8 cellular contexts compared by ENCODE assay signal in the genomic region with DNA sequence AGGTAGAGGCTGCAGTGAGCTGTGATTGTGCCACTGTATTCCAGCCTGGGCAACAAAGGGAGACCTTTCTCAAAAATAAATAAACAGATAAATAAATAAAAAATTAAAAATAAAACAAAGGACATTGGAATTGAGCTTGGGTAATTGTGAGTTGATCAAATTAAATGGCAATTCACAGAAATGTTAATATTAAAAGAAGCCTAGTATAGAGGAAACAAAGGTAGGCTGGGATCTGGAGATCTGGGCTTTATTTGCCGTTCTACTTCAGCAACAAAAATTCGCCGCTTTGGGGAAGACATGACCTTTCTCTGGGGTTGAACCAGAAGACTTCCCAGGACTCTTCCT. TPM values are rescaled to one million over a fixed set of nuclear protein-coding genes. Genes with fewer than 3 reads are reported as not detected.
A peak's percentile ranks its signal among the peaks of the same experiment; 100 is the strongest.
DNase-seq lines count a peak whose midpoint lies in the region; ATAC-seq, FAIRE-seq and TF ChIP-seq lines count a peak whose summit lies in the region.

No MANE protein-coding gene starts in this region.

- TF ChIP-seq EP300 in H1 (IDR thresholded peaks at IDR 0.05; ENCODE audit: borderline replicate concordance in 1 of 2, low read depth in 2 of 2, low read length in 2 of 2): no peak

- no peaks in the 10 kb centered on the region for H3K79me2 ChIP-seq in H1 (ENCODE audit: control insufficient read depth in 1 of 2, insufficient read depth in 2 of 2, low read length in 2 of 2)

- no peak overlapping the region for H3K18ac ChIP-seq in H1 (ENCODE audit: extremely low read depth, low read length)
- no peak overlapping the region for H3K18ac ChIP-seq in neuronal stem cell (ENCODE audit: low read length)

- H2BK12ac ChIP-seq in H1 (ENCODE audit: low read depth, low read length) (no peak overlapping the region), neuronal stem cell (ENCODE audit: low read length) (no peak overlapping the region)

- H2BK120ac ChIP-seq in H1 (replicated peaks; ENCODE audit: low read depth, low read length): no peak overlapping the region
- H2BK120ac ChIP-seq in neuronal stem cell (ENCODE audit: low read depth, low read length): no peak overlapping the region

- TF ChIP-seq CTCF in H1 (IDR thresholded peaks at IDR 0.05; ENCODE audit: control extremely low read depth in 1 of 3, insufficient read depth in 1 of 3, low read depth in 1 of 3, low read length in 3 of 3): no peak

- H3K36me3 Mint-ChIP-seq in CD4-positive, alpha-beta memory T cell: peaks cover 28 to 34% of the 10 kb centered on the region in 2 donors

- no peak for TF ChIP-seq RAD21 in H1 (IDR thresholded peaks at IDR 0.05 in 1 of 2, conservative IDR thresholded peaks at IDR 0.05 in 1 of 2; ENCODE audit: low read depth in 2 of 2, low read length in 2 of 2)

- peak overlapping the region; percentile 90 to 100 for H3K4me3 ChIP-seq in CD4-positive, alpha-beta memory T cell (ENCODE audit: low read length in 2 of 2)
- H3K4me3 ChIP-seq in NT2/D1 (ENCODE audit: insufficient read length, low read depth) (peak overlapping the region; percentile 88), H1 (ENCODE audit: extremely low read depth in 1 of 4, insufficient read depth in 2 of 4, low read depth in 3 of 4, low read length in 4 of 4) (peak overlapping the region; percentile 80 to 94 (median 84)), neuronal stem cell (ENCODE audit: low read length in 2 of 2) (peak overlapping the region; percentile 92 to 98)

- CTCF ChIA-PET in CD4-positive, alpha-beta memory T cell (lab: Charles Lee; ENCODE audit: partially characterized antibody): interaction anchor here (1.2 to 3.0 kb wide), 7 partner anchors 9 to 225 kb away, joined by 3 to 16 read pairs (median 6); a partner anchor contains a TSS
- CTCF ChIA-PET in H1 (lab: Charles Lee; ENCODE audit: partially characterized antibody): interaction anchor here (1.2 to 3.5 kb wide), 6 partner anchors 10 to 195 kb away, joined by 3 to 30 read pairs (median 3); a partner anchor contains a TSS

- TF ChIP-seq POLR2A in H1 (IDR thresholded peaks at IDR 0.05; ENCODE audit: control extremely low read depth in 1 of 2, low read depth in 2 of 2, low read length in 2 of 2) (no peak), GM18505 (IDR thresholded peaks at IDR 0.05; ENCODE audit: borderline replicate concordance, extremely low read depth, insufficient read depth, insufficient read length) (no peak)

- no peak overlapping the region for H4K91ac ChIP-seq in H1 (replicated peaks; ENCODE audit: insufficient read length, low read length)
- H4K91ac ChIP-seq in neuronal stem cell (ENCODE audit: low read depth, low read length, poor library complexity): no peak overlapping the region

- peaks cover 5% of the 10 kb centered on the region; the same call in 1 of the 2 replicates for H3K23me2 ChIP-seq in H1 (ENCODE audit: low read depth, low read length)

- no peak overlapping the region for H4K8ac ChIP-seq in H1 (ENCODE audit: extremely low read depth, insufficient read depth, low read length)
- H4K8ac ChIP-seq in neuronal stem cell (ENCODE audit: low read depth, low read length): no peak overlapping the region

- no peak for FAIRE-seq in H1 (lab: Jason Lieb, UNC)

- no peak for DNase-seq in CD4-positive, alpha-beta memory T cell
- DNase-seq in NT2/D1 (ENCODE audit: low read depth, low spot score) (no peak), H1 (ENCODE audit: low read depth in 1 of 2, low spot score in 2 of 2) (no peak), neuronal stem cell (ENCODE audit: low spot score) (no peak), kidney tubule cell (ENCODE audit: low spot score) (no peak), germinal center (ENCODE audit: low spot score) (no peak)

- no peaks in the 10 kb centered on the region for H3K9me3 Mint-ChIP-seq in CD4-positive, alpha-beta memory T cell

- H3K27me3 Mint-ChIP-seq in CD4-positive, alpha-beta memory T cell: peaks cover under 1% of the 10 kb centered on the region in 2 donors

- peak overlapping the region; percentile 98 to 99 (median 99) for H3K4me3 Mint-ChIP-seq in CD4-positive, alpha-beta memory T cell

- H4K5ac ChIP-seq in H1 (ENCODE audit: insufficient read length, low read depth, low read length): no peak overlapping the region

- H2BK20ac ChIP-seq in H1 (ENCODE audit: low read length): no peak overlapping the region

- intact Hi-C loops in CD4-positive, alpha-beta memory T cell (cut with micrococcal nuclease): loop anchor here (1.0 kb wide), 1 partner anchor 164 kb away; a partner anchor contains a TSS

- 19% methylated on average over 3 of the region's 3 CpGs; no CpG with 5 or more reads in 1 of the 2 experiments for WGBS in H1 (ENCODE audit: extremely low coverage in 1 of 2, insufficient coverage in 1 of 2, insufficient read length in 1 of 2, insufficient replicate concordance in 2 of 2, low coverage in 1 of 2, low lambda C conversion rate in 2 of 2, missing lambda C conversion rate in 1 of 2), 2 experiments
- WGBS in neuronal stem cell (ENCODE audit: extremely low coverage in 2 of 2, insufficient read length in 2 of 2, insufficient replicate concordance in 1 of 2), 2 donors: no CpG with 5 or more reads among the region's 3 CpGs

- peak overlapping the region; percentile 68 to 94; a peak in 3 of 4 replicates for H3K4me2 ChIP-seq in H1 (ENCODE audit: insufficient read depth in 1 of 2, low read depth in 2 of 2, low read length in 2 of 2)
- peak overlapping the region; percentile 53 for H3K4me2 ChIP-seq in neuronal stem cell (ENCODE audit: insufficient read depth, low read length, poor library complexity, severe bottlenecking)

- peak overlapping the region; percentile 81 for H3K27ac ChIP-seq in CD4-positive, alpha-beta memory T cell (ENCODE audit: low read depth, low read length)
- H3K27ac ChIP-seq in H1 (ENCODE audit: low read depth, low read length) (no peak overlapping the region), neuronal stem cell (replicated peaks; ENCODE audit: low read length) (no peak overlapping the region)

- no peak overlapping the region for H3K23ac ChIP-seq in H1 (ENCODE audit: insufficient read length)
- H3K23ac ChIP-seq in neuronal stem cell (ENCODE audit: low read depth, low read length, poor library complexity): no peak overlapping the region

- POLR2A ChIA-PET in CD4-positive, alpha-beta memory T cell (lab: Charles Lee; ENCODE audit: partially characterized antibody): interaction anchor here (0.7 to 2.3 kb wide), 14 partner anchors 9 to 588 kb away, joined by 3 to 27 read pairs (median 6); a partner anchor contains a TSS
- POLR2A ChIA-PET in H1 (lab: Charles Lee; ENCODE audit: partially characterized antibody): interaction anchor here (0.8 to 2.4 kb wide), 11 partner anchors 10 to 220 kb away, joined by 3 to 15 read pairs (median 3); a partner anchor contains a TSS

- H3K56ac ChIP-seq in H1 (replicated peaks; ENCODE audit: insufficient read length, low read depth, low read length): no peak overlapping the region

- peak overlapping the region; percentile 91 to 99 (median 98) for H3K27ac Mint-ChIP-seq in CD4-positive, alpha-beta memory T cell

- no peaks in the 10 kb centered on the region for H3K9me3 ChIP-seq in CD4-positive, alpha-beta memory T cell (ENCODE audit: control insufficient read depth in 1 of 2, low read length in 2 of 2)
- H3K9me3 ChIP-seq in NT2/D1 (ENCODE audit: insufficient read depth, low read length) (no peaks in the 10 kb centered on the region), H1 (ENCODE audit: insufficient read depth in 2 of 2, low read depth in 1 of 2, low read length in 1 of 2) (no peaks in the 10 kb centered on the region), neuronal stem cell (replicated peaks in 1 of 2; ENCODE audit: control insufficient read depth in 2 of 2, insufficient read depth in 1 of 2, low read depth in 1 of 2, low read length in 2 of 2) (no peaks in the 10 kb centered on the region)

- H3K79me1 ChIP-seq in H1 (ENCODE audit: low read depth, low read length): 0 out of 2 replicates have a peak, but pooled peaks cover 4% of the 10 kb centered on the region
- H3K79me1 ChIP-seq in neuronal stem cell (ENCODE audit: low read depth, low read length): peaks cover 4% of the 10 kb centered on the region

- H3K14ac ChIP-seq in H1 (ENCODE audit: insufficient read length) (no peak overlapping the region), neuronal stem cell (ENCODE audit: low read length) (no peak overlapping the region)

- ATAC-seq in GM18505 (IDR thresholded peaks at IDR 0.05; ENCODE audit: unreplicated experiment) (no peak), HG02852 (IDR thresholded peaks at IDR 0.05; ENCODE audit: unreplicated experiment) (no peak)

- H3K4ac ChIP-seq in H1 (replicated peaks; ENCODE audit: insufficient read length, low read depth, low read length): no peak overlapping the region
- no peak overlapping the region for H3K4ac ChIP-seq in neuronal stem cell (ENCODE audit: low read length)

- H2AFZ ChIP-seq in H1 (ENCODE audit: low read length): peak overlapping the region; percentile 54
- H2AFZ ChIP-seq in neuronal stem cell (ENCODE audit: low read length): peak overlapping the region; percentile 96

- no peaks in the 10 kb centered on the region for H4K20me1 ChIP-seq in H1 (replicated peaks in 1 of 2; ENCODE audit: control insufficient read depth in 1 of 2, insufficient read depth in 2 of 2, low read length in 2 of 2)

- no peak overlapping the region for H2AK5ac ChIP-seq in H1 (ENCODE audit: low read depth, low read length)
- no peak overlapping the region for H2AK5ac ChIP-seq in neuronal stem cell (ENCODE audit: low read depth, low read length)

- peak overlapping the region; percentile 97 for H3K9ac ChIP-seq in NT2/D1 (ENCODE audit: insufficient read length, low read depth)
- H3K9ac ChIP-seq in H1 (replicated peaks in 1 of 4; ENCODE audit: extremely low read depth in 1 of 4, low read depth in 3 of 4, low read length in 3 of 4): peak overlapping the region in 3 of 4 experiments; percentile 69 to 92 (median 81); a peak in 4 of 7 replicates
- H3K9ac ChIP-seq in neuronal stem cell (ENCODE audit: low read depth, low read length, poor library complexity): no peak overlapping the region

- no peaks in the 10 kb centered on the region for H3K27me3 ChIP-seq in CD4-positive, alpha-beta memory T cell (ENCODE audit: insufficient read depth, low read length)
- H3K27me3 ChIP-seq in NT2/D1 (ENCODE audit: insufficient read depth, insufficient read length): no peaks in the 10 kb centered on the region
- H3K27me3 ChIP-seq in H1 (replicated peaks in 1 of 4; ENCODE audit: control insufficient read depth in 3 of 4, extremely low read depth in 1 of 4, insufficient read depth in 3 of 4, low read length in 3 of 4): no peaks in the 10 kb centered on the region
- no peaks in the 10 kb centered on the region for H3K27me3 ChIP-seq in neuronal stem cell (ENCODE audit: control insufficient read depth in 3 of 3, insufficient read depth in 3 of 3, low read depth in 1 of 3, low read length in 3 of 3)

- H3K36me3 ChIP-seq in CD4-positive, alpha-beta memory T cell (ENCODE audit: insufficient read depth, low read length): peaks cover 11% of the 10 kb centered on the region
- H3K36me3 ChIP-seq in NT2/D1 (ENCODE audit: insufficient read depth, insufficient read length, low read length) (peaks cover 36% of the 10 kb centered on the region), H1 (ENCODE audit: control insufficient read depth in 2 of 4, insufficient read depth in 4 of 4, low read length in 3 of 4) (peaks cover 0 to 11% (median 5%) of the 10 kb centered on the region in 4 experiments; a peak in 5 of 8 replicates), neuronal stem cell (replicated peaks in 1 of 2; ENCODE audit: control insufficient read depth in 2 of 2, insufficient read depth in 2 of 2, low read length in 2 of 2) (peaks cover 11 to 35% of the 10 kb centered on the region in 2 donors)

- H2BK5ac ChIP-seq in H1 (ENCODE audit: low read depth, low read length) (no peak overlapping the region), neuronal stem cell (ENCODE audit: low read length) (no peak overlapping the region)

- no peak overlapping the region for H2BK15ac ChIP-seq in H1 (ENCODE audit: low read length)
- H2BK15ac ChIP-seq in neuronal stem cell (ENCODE audit: low read length): no peak overlapping the region

- peaks cover 17% of the 10 kb centered on the region for H3K4me1 ChIP-seq in CD4-positive, alpha-beta memory T cell (ENCODE audit: insufficient read depth, low read length)
- H3K4me1 ChIP-seq in NT2/D1 (ENCODE audit: insufficient read depth, insufficient read length) (peaks cover 6% of the 10 kb centered on the region), H1 (replicated peaks in 1 of 4; ENCODE audit: control insufficient read depth in 3 of 4, insufficient read depth in 4 of 4, low read length in 3 of 4) (no peaks in the 10 kb centered on the region), neuronal stem cell (ENCODE audit: control insufficient read depth in 2 of 2, insufficient read depth in 1 of 2, low read depth in 1 of 2, low read length in 2 of 2) (peaks cover 3 to 7% of the 10 kb centered on the region in 2 donors)

- peaks cover 11 to 28% (median 19%) of the 10 kb centered on the region in 4 donors for H3K4me1 Mint-ChIP-seq in CD4-positive, alpha-beta memory T cell

RNA-seq across cellular contexts. Expression of a gene that starts 0.3 kb away (rescaled TPM):
- total RNA-seq in CD4-positive, alpha-beta memory T cell: 10 to 100 TPM; 39.3 to 43.6 TPM
- polyA plus RNA-seq in CD4-positive, alpha-beta memory T cell: 10 to 100 TPM; 39.8 to 63.3 TPM
- 83.9 and 88.2 TPM in 2 replicates for total RNA-seq in H1 (2021; fragmentation: NEBNext Ultra II Directional; extraction: Animal tissue kit (Norgen Biotek cat#: 25700))
- polyA plus RNA-seq in H1 (2011; rRNA removed): 150 and 188 TPM in 2 replicates
- polyA plus RNA-seq in H1 (2011; cell fraction: cytosol; rRNA removed): 162 TPM
- 115 TPM for polyA plus RNA-seq in H1 (2011; cell fraction: nucleus; rRNA removed)
- polyA plus RNA-seq in H1 (2012, experiment 1 of 2): 82.0 to 129 TPM (median 116 TPM) in 4 replicates
- polyA plus RNA-seq in H1 (2012, experiment 2 of 2): 170 TPM
- 73.5 TPM for polyA plus RNA-seq in H1 (2013, experiment 1 of 2)
- polyA plus RNA-seq in H1 (2013, experiment 2 of 2): 76.5 TPM
- 91.1 and 95.6 TPM in 2 replicates for polyA minus RNA-seq in H1 (2011; rRNA and poly(A)+ RNA removed)
- 31.3 TPM for polyA minus RNA-seq in H1 (2011; cell fraction: cytosol; rRNA and poly(A)+ RNA removed)
- polyA minus RNA-seq in H1 (2011; cell fraction: nucleus; rRNA and poly(A)+ RNA removed): 62.0 TPM
- polyA plus RNA-seq in neuronal stem cell (2013, experiment 1 of 2): 82.4 TPM
- polyA plus RNA-seq in neuronal stem cell (2013, experiment 2 of 2): 80.2 TPM

RNA-seq across cellular contexts. Expression of a gene that starts 7.5 kb away (rescaled TPM):
- total RNA-seq in CD4-positive, alpha-beta memory T cell: under 1 TPM; 0.14 to 0.41 TPM
- not detected for polyA plus RNA-seq in CD4-positive, alpha-beta memory T cell
- total RNA-seq in H1 (2021; fragmentation: NEBNext Ultra II Directional; extraction: Animal tissue kit (Norgen Biotek cat#: 25700)): 1.2 and 1.7 TPM in 2 replicates
- polyA plus RNA-seq in H1 (2011; rRNA removed): 0.21 and 0.86 TPM in 2 replicates
- 0.34 TPM for polyA plus RNA-seq in H1 (2011; cell fraction: cytosol; rRNA removed)
- polyA plus RNA-seq in H1 (2011; cell fraction: nucleus; rRNA removed): 1.7 TPM
- 0.50 to 1.3 TPM (median 0.91 TPM) in 4 replicates for polyA plus RNA-seq in H1 (2012, experiment 1 of 2)
- 0.34 TPM for polyA plus RNA-seq in H1 (2012, experiment 2 of 2)
- polyA plus RNA-seq in H1 (2013, experiment 1 of 2): 0.75 TPM
- 0.64 TPM for polyA plus RNA-seq in H1 (2013, experiment 2 of 2)
- polyA minus RNA-seq in H1 (2011; rRNA and poly(A)+ RNA removed): 0.32 and 0.56 TPM in 2 replicates
- polyA minus RNA-seq in H1 (2011; cell fraction: cytosol; rRNA and poly(A)+ RNA removed): 0.37 TPM
- 0.80 TPM for polyA minus RNA-seq in H1 (2011; cell fraction: nucleus; rRNA and poly(A)+ RNA removed)
- polyA plus RNA-seq in neuronal stem cell (2013, experiment 1 of 2): 0.81 TPM
- 0.68 TPM for polyA plus RNA-seq in neuronal stem cell (2013, experiment 2 of 2)

RNA-seq across cellular contexts. Expression of a gene that starts 11.9 kb away (rescaled TPM):
- total RNA-seq in CD4-positive, alpha-beta memory T cell: not detected
- not detected for polyA plus RNA-seq in CD4-positive, alpha-beta memory T cell
- total RNA-seq in H1 (2021; fragmentation: NEBNext Ultra II Directional; extraction: Animal tissue kit (Norgen Biotek cat#: 25700)): 12.0 and 13.4 TPM in 2 replicates
- 41.5 and 41.7 TPM in 2 replicates for polyA plus RNA-seq in H1 (2011; rRNA removed)
- 25.5 TPM for polyA plus RNA-seq in H1 (2011; cell fraction: cytosol; rRNA removed)
- 18.2 TPM for polyA plus RNA-seq in H1 (2011; cell fraction: nucleus; rRNA removed)
- 19.9 to 27.2 TPM (median 21.6 TPM) in 4 replicates for polyA plus RNA-seq in H1 (2012, experiment 1 of 2)
- polyA plus RNA-seq in H1 (2012, experiment 2 of 2): 31.2 TPM
- 17.8 TPM for polyA plus RNA-seq in H1 (2013, experiment 1 of 2)
- 17.4 TPM for polyA plus RNA-seq in H1 (2013, experiment 2 of 2)
- polyA minus RNA-seq in H1 (2011; rRNA and poly(A)+ RNA removed): 8.1 and 15.1 TPM in 2 replicates
- polyA minus RNA-seq in H1 (2011; cell fraction: cytosol; rRNA and poly(A)+ RNA removed): 7.0 TPM
- polyA minus RNA-seq in H1 (2011; cell fraction: nucleus; rRNA and poly(A)+ RNA removed): 2.2 TPM
- 7.7 TPM for polyA plus RNA-seq in neuronal stem cell (2013, experiment 1 of 2)
- polyA plus RNA-seq in neuronal stem cell (2013, experiment 2 of 2): 8.0 TPM

RNA-seq across cellular contexts. Expression of a gene that starts 25.6 kb away (rescaled TPM):
- 10 to 100 TPM; 27.7 to 30.1 TPM for total RNA-seq in CD4-positive, alpha-beta memory T cell
- 100 to 1,000 TPM; 110 to 153 TPM for polyA plus RNA-seq in CD4-positive, alpha-beta memory T cell
- 68.4 and 71.2 TPM in 2 replicates for total RNA-seq in H1 (2021; fragmentation: NEBNext Ultra II Directional; extraction: Animal tissue kit (Norgen Biotek cat#: 25700))
- polyA plus RNA-seq in H1 (2011; rRNA removed): 137 and 143 TPM in 2 replicates
- polyA plus RNA-seq in H1 (2011; cell fraction: cytosol; rRNA removed): 101 TPM
- 67.6 TPM for polyA plus RNA-seq in H1 (2011; cell fraction: nucleus; rRNA removed)
- polyA plus RNA-seq in H1 (2012, experiment 1 of 2): 96.5 to 107 TPM (median 101 TPM) in 4 replicates
- polyA plus RNA-seq in H1 (2012, experiment 2 of 2): 126 TPM
- polyA plus RNA-seq in H1 (2013, experiment 1 of 2): 65.6 TPM
- polyA plus RNA-seq in H1 (2013, experiment 2 of 2): 70.2 TPM
- polyA minus RNA-seq in H1 (2011; rRNA and poly(A)+ RNA removed): 55.0 and 55.5 TPM in 2 replicates
- polyA minus RNA-seq in H1 (2011; cell fraction: cytosol; rRNA and poly(A)+ RNA removed): 24.8 TPM
- 31.7 TPM for polyA minus RNA-seq in H1 (2011; cell fraction: nucleus; rRNA and poly(A)+ RNA removed)
- polyA plus RNA-seq in neuronal stem cell (2013, experiment 1 of 2): 87.7 TPM
- 86.6 TPM for polyA plus RNA-seq in neuronal stem cell (2013, experiment 2 of 2)

RNA-seq across cellular contexts. Expression of a gene that starts 25.7 kb away (rescaled TPM):
- total RNA-seq in CD4-positive, alpha-beta memory T cell: not detected
- under 1 TPM; 0.22 to 0.43 TPM for polyA plus RNA-seq in CD4-positive, alpha-beta memory T cell
- total RNA-seq in H1 (2021; fragmentation: NEBNext Ultra II Directional; extraction: Animal tissue kit (Norgen Biotek cat#: 25700)): not detected in 2 replicates
- 0.08 TPM in 1 of 2 replicates, not detected in the other for polyA plus RNA-seq in H1 (2011; rRNA removed)
- not detected for polyA plus RNA-seq in H1 (2011; cell fraction: cytosol; rRNA removed)
- polyA plus RNA-seq in H1 (2011; cell fraction: nucleus; rRNA removed): not detected
- 0.36 to 0.66 TPM (median 0.56 TPM) in 4 replicates for polyA plus RNA-seq in H1 (2012, experiment 1 of 2)
- 0.10 TPM for polyA plus RNA-seq in H1 (2012, experiment 2 of 2)
- not detected for polyA plus RNA-seq in H1 (2013, experiment 1 of 2)
- not detected for polyA plus RNA-seq in H1 (2013, experiment 2 of 2)
- not detected in 2 replicates for polyA minus RNA-seq in H1 (2011; rRNA and poly(A)+ RNA removed)
- polyA minus RNA-seq in H1 (2011; cell fraction: cytosol; rRNA and poly(A)+ RNA removed): not detected
- polyA minus RNA-seq in H1 (2011; cell fraction: nucleus; rRNA and poly(A)+ RNA removed): not detected
- polyA plus RNA-seq in neuronal stem cell (2013, experiment 1 of 2): 0.08 TPM
- 0.32 TPM for polyA plus RNA-seq in neuronal stem cell (2013, experiment 2 of 2)

Comparison
In these comparisons a context has a peak if more than half of its experiments do, and no peak if none do; other contexts are left out.
1. RNA of a gene that starts 11.9 kb away (total RNA-seq): 12.0 to 13.4 TPM in H1; not detected in CD4-positive, alpha-beta memory T cell; every median in the first group is over 10 times any median in the second.
2. Peak in every context shown above with its lines, with median percentiles within 50 percentile points of each other: H3K4me3 ChIP-seq.